Comparison of ENCODE assay signal across 15 cellular contexts in the genomic region with DNA sequence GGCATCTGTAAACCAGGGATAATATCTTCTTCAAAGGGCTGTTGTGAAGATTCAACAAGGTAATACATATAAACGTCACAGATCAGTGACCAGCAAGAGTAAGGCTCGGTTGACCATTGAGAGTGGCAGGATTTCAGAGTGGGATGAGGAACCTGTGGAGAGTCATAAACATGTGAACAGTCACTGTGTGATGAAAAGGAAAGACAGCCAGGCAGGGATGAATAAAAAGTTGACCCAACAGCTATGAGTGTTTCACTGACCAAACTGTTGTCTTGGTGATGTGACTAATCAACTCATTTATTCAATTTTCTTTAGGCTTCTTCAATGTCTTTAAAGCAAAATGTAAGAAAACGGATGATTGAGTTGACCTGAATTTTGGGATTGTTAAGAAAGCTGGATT. TPM values are rescaled to one million over a fixed set of nuclear protein-coding genes. Genes with fewer than 3 reads are reported as not detected.
DNase-seq lines count a peak whose midpoint lies in the region; ATAC-seq, FAIRE-seq and TF ChIP-seq lines count a peak whose summit lies in the region.
"Had no signal": no experiment of that assay in that cellular context is flagged by ENCODE, and none has a peak within 500 bp of the region (broad histone marks: within the 10 kb centered on the region; RNA-seq: fewer than 3 reads in every experiment).

No MANE protein-coding gene starts in this region.

- FAIRE-seq in RCC 7860 (lab: Jason Lieb, UNC): no peak

- peak overlapping the region; percentile 0 for H3K4me3 Mint-ChIP-seq in neural progenitor cell
- H3K4me3 Mint-ChIP-seq: naive B cell had no signal

- H4K20me1 ChIP-seq in neural progenitor cell (ENCODE audit: low read depth): no peaks in the 10 kb centered on the region

- no peak overlapping the region for H3K9ac ChIP-seq in neural progenitor cell

- no peaks in the 10 kb centered on the region for H3K36me3 ChIP-seq in neural progenitor cell
- H3K36me3 ChIP-seq in ascending aorta: no peaks in the 10 kb centered on the region

- H3K36me3 Mint-ChIP-seq in neural progenitor cell: no peaks in the 10 kb centered on the region
- H3K36me3 Mint-ChIP-seq: naive B cell had no signal

- no peaks in the 10 kb centered on the region for H3K27me3 ChIP-seq in neural progenitor cell
- H3K27me3 ChIP-seq in ascending aorta: no peaks in the 10 kb centered on the region

- intact Hi-C loops in ascending aorta (cut with DNase I): no loop called here

- H3K4me1 Mint-ChIP-seq in neural progenitor cell: peaks cover 26% of the 10 kb centered on the region
- H3K4me1 Mint-ChIP-seq: naive B cell had no signal

- H3K27ac ChIP-seq in epithelial cell of prostate (peak overlapping the region; percentile 79), neural progenitor cell (no peak overlapping the region), ascending aorta (no peak overlapping the region)

- H3K9me3 ChIP-seq in neural progenitor cell (ENCODE audit: low read depth): no peaks in the 10 kb centered on the region
- no peaks in the 10 kb centered on the region for H3K9me3 ChIP-seq in ascending aorta

- TF ChIP-seq CTCF in neural progenitor cell (IDR thresholded peaks at IDR 0.05) (no peak), ascending aorta (IDR thresholded peaks at IDR 0.05) (no peak)

- peaks cover 4% of the 10 kb centered on the region for H3K79me2 ChIP-seq in neural progenitor cell (ENCODE audit: low read depth)

- H3K4me1 ChIP-seq in neural progenitor cell (peaks cover 9% of the 10 kb centered on the region), ascending aorta (peaks cover 0 to 2% of the 10 kb centered on the region in 2 donors)

- no peak overlapping the region for H3K4me2 ChIP-seq in neural progenitor cell

- H2AFZ ChIP-seq in neural progenitor cell (replicated peaks): no peak overlapping the region

- H3F3A ChIP-seq in neural progenitor cell (ENCODE audit: low read depth): no peaks in the 10 kb centered on the region

- DNase-seq in Daoy (ENCODE audit: low read depth) (peak; percentile 52), RCC 7860 (ENCODE audit: low spot score) (peak; percentile 57), epithelial cell of prostate (ENCODE audit: low read depth, low spot score) (no peak), neural progenitor cell (ENCODE audit: low spot score) (no peak), ascending aorta (ENCODE audit: low spot score in 2 of 2) (no peak), putamen (ENCODE audit: low spot score) (no peak)
- DNase-seq in stimulated activated CD4-positive, alpha-beta T cell treated with anti-CD3 and anti-CD28 coated beads, Interleukin-2, amount 100 ng/mL, for 48 hours: no peak
- DNase-seq: activated CD4-positive, CD25-positive, alpha-beta regulatory T cell; activated effector memory CD4-positive, alpha-beta T cell treated with Interleukin-2 at 50 U/mL for 16 hours; DMS53; naive B cell; NCI-H1930; NCI-H69 had no signal

- no peak overlapping the region for H3K4me3 ChIP-seq in neural progenitor cell
- no peak overlapping the region for H3K4me3 ChIP-seq in ascending aorta

- peaks cover 3% of the 10 kb centered on the region for H3K27me3 Mint-ChIP-seq in neural progenitor cell (ENCODE audit: insufficient read depth, low read depth)
- H3K27me3 Mint-ChIP-seq: progenitor cell of endocrine pancreas had no signal

- H3K9me3 Mint-ChIP-seq in neural progenitor cell: no peaks in the 10 kb centered on the region
- H3K9me3 Mint-ChIP-seq: naive B cell had no signal

- H3K27ac Mint-ChIP-seq in neural progenitor cell: peak overlapping the region; percentile 47
- H3K27ac Mint-ChIP-seq: progenitor cell of endocrine pancreas had no signal

- no peak for ATAC-seq in GM19395 (IDR thresholded peaks at IDR 0.05; ENCODE audit: unreplicated experiment)

RNA-seq across cellular contexts. Expression of gene FRMD6, which starts 8.6 kb away (rescaled TPM):
- total RNA-seq in Daoy (2014; rRNA removed; shearing (Covaris generic)): 185 and 203 TPM in 2 replicates
- 20.6 and 24.4 TPM in 2 replicates for total RNA-seq in neural progenitor cell (ENCODE audit: low replicate concordance)
- total RNA-seq in ascending aorta: 104 TPM

Comparison
In these comparisons a context has a peak if more than half of its experiments do, and no peak if none do; other contexts are left out.
1. DNase-seq: peak in Daoy (single experiment) and RCC 7860 (single experiment); none in epithelial cell of prostate (single experiment), neural progenitor cell (single experiment), ascending aorta (0 of 2), putamen (single experiment) and stimulated activated CD4-positive, alpha-beta T cell treated with anti-CD3 and anti-CD28 coated beads, Interleukin-2, amount 100 ng/mL, for 48 hours (0 of 2).